ENCODE assay signal across 12 cellular contexts in the genomic region with DNA sequence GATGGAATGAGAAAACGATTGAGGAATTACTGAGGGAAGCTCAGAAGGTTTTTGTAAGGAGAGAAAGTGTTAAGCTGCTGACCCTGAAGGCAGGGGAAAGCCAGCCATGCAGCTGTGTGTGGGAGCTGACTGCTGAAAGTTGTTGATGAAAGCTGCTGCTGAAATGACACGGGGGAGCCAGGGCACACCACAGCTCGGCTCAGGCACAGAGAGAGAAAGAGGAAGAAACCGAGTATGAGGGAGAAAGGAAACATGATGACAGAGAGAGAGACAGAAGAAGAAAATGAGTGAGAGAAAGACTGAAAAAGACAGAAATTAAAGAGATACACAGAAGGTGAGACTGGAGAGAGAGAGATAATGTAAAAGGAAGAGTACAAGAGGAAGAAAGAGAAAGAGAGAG.
DNase-seq lines count a peak whose midpoint lies in the region; ATAC-seq, FAIRE-seq and TF ChIP-seq lines count a peak whose summit lies in the region.
"Had no signal": no experiment of that assay in that cellular context is flagged by ENCODE, and none has a peak within 500 bp of the region (broad histone marks: within the 10 kb centered on the region; RNA-seq: fewer than 3 reads in every experiment).

No MANE protein-coding gene starts in this region.

- H3K27me3 Mint-ChIP-seq in stimulated activated memory B cell treated with anti-CD40 and anti-IgM and Interleukin-4, amounts not matched to agents 10 μg/mL and 1 μg/mL and 100 μg/mL, for 72 hours: no peaks in the 10 kb centered on the region
- H3K27me3 Mint-ChIP-seq: naive thymus-derived CD4-positive, alpha-beta T cell had no signal

- H3K4me1 Mint-ChIP-seq in stimulated activated memory B cell treated with anti-CD40 and anti-IgM and Interleukin-4, amounts not matched to agents 10 μg/mL and 1 μg/mL and 100 μg/mL, for 72 hours: peaks cover 8% of the 10 kb centered on the region
- H3K4me1 Mint-ChIP-seq: naive thymus-derived CD4-positive, alpha-beta T cell had no signal

- H3K4me3 ChIP-seq in fibroblast of villous mesenchyme (ENCODE audit: low read depth, low read length): no peak overlapping the region

- H3K27ac Mint-ChIP-seq in stimulated activated memory B cell treated with anti-CD40 and anti-IgM and Interleukin-4, amounts not matched to agents 10 μg/mL and 1 μg/mL and 100 μg/mL, for 72 hours: peak overlapping the region; percentile 1
- H3K27ac Mint-ChIP-seq: naive thymus-derived CD4-positive, alpha-beta T cell had no signal

- TF ChIP-seq CTCF in fibroblast of villous mesenchyme (IDR thresholded peaks at IDR 0.05; ENCODE audit: insufficient read depth, low read depth, low read length): no peak

- H3K4me3 Mint-ChIP-seq in stimulated activated memory B cell treated with anti-CD40 and anti-IgM and Interleukin-4, amounts not matched to agents 10 μg/mL and 1 μg/mL and 100 μg/mL, for 72 hours: peak overlapping the region; percentile 2
- H3K4me3 Mint-ChIP-seq: naive thymus-derived CD4-positive, alpha-beta T cell had no signal

- no peaks in the 10 kb centered on the region for H3K9me3 Mint-ChIP-seq in stimulated activated memory B cell treated with anti-CD40 and anti-IgM and Interleukin-4, amounts not matched to agents 10 μg/mL and 1 μg/mL and 100 μg/mL, for 72 hours

- DNase-seq in fibroblast of villous mesenchyme (ENCODE audit: low read depth): peak; percentile 8
- no peak for DNase-seq in hypothalamus (lab: John Stamatoyannopoulos, UW)
- no peak for DNase-seq in GM19239 (ENCODE audit: insufficient read length, low spot score)
- no peak for DNase-seq in activated CD4-positive, alpha-beta T cell treated with anti-CD3 and anti-CD28 coated beads for 1 hour
- DNase-seq: COR-L47; naive thymus-derived CD4-positive, alpha-beta T cell; NCI-H226; RPMI8226; stimulated activated CD4-positive, alpha-beta T cell treated with anti-CD3 and anti-CD28 coated beads, Interleukin-12 subunit alpha, Interleukin-12 subunit beta, amount 100 ng/mL, for 4 hours had no signal

- no peak for FAIRE-seq in GM19239 (lab: Jason Lieb, UNC)

- H3K36me3 Mint-ChIP-seq in stimulated activated memory B cell treated with anti-CD40 and anti-IgM and Interleukin-4, amounts not matched to agents 10 μg/mL and 1 μg/mL and 100 μg/mL, for 72 hours: no peaks in the 10 kb centered on the region
- H3K36me3 Mint-ChIP-seq: naive thymus-derived CD4-positive, alpha-beta T cell had no signal

- peak; percentile 54 for ATAC-seq in GM21619 (IDR thresholded peaks at IDR 0.05; ENCODE audit: unreplicated experiment)
- peak; percentile 70 for ATAC-seq in HG03432 (IDR thresholded peaks at IDR 0.05; ENCODE audit: unreplicated experiment)
- peak; percentile 69 for ATAC-seq in stimulated activated memory B cell treated with anti-CD40 and anti-IgM and Interleukin-4, amounts not matched to agents 10 μg/mL and 1 μg/mL and 100 μg/mL, for 72 hours
- ATAC-seq: naive thymus-derived CD4-positive, alpha-beta T cell had no signal
